ENCODE assay signal across 8 cellular contexts in the genomic region with DNA sequence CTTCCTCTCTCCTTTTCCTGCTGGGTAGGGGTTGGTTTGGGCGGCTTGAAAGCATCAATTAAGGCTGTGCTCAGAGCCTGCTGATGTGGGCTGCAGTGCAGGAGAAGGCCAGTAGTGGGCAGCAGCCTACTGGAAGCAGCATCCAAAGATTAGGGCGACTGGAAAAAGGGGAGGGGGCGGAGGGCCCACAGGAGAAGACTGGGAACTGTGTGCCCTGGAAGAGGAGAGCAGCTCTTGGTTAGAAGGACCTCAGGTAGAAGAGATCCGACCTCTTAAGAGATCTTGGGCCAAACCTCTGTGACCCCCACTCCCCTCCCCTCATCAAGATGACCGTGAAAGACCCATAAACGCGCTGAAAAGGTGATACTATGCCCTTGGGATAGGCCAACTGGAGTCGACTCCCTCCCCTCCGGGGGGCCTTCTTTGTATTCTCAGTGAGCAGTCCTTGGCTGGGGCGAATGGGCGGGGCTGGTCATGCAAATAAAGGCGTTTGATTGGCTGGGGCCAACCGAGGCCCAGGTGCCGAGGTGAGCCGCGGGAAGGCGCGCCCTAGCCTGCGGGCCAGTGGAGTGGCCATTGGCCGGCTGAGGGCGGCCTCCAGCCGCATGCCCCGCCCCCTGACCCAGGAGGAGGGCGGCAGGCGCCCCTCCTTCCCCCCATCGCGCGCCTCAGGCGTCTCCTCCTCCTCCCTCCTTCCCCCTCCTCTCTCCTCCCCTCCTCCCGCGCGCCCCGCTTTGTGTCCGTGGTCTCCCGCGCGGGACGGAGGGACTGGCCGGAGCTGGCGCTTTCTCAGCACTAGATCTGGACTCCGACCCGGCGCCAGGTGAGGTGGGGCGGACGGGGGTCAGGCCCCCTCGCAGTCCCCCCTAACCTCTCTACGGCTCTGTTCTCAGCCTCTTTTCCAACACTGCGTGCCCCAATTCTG. TPM values are rescaled to one million over a fixed set of nuclear protein-coding genes. Genes with fewer than 3 reads are reported as not detected.
A peak's percentile ranks its signal among the peaks of the same experiment; 100 is the strongest.
DNase-seq lines count a peak whose midpoint lies in the region; ATAC-seq and TF ChIP-seq lines count a peak whose summit lies in the region.

No MANE protein-coding gene starts in this region.

- H4K20me1 ChIP-seq in Loucy (ENCODE audit: insufficient read depth, low read length, poor library complexity, severe bottlenecking), result peaks cover 21% of the 10 kb centered on the region

- TF ChIP-seq CTCF in Loucy (conservative IDR thresholded peaks at IDR 0.05; ENCODE audit: low read length), result peak; percentile 79
- peak; percentile 79 to 84 for TF ChIP-seq CTCF in right atrium auricular region (IDR thresholded peaks at IDR 0.05)

- ATAC-seq in GM21717 (IDR thresholded peaks at IDR 0.05; ENCODE audit: unreplicated experiment), result peak; percentile 54

- no peaks in the 10 kb centered on the region for H3K9me2 ChIP-seq in Loucy (replicated peaks; ENCODE audit: low read depth, low read length)

- peak overlapping the region; percentile 90 for H2AFZ ChIP-seq in Loucy (ENCODE audit: low read length)

- H3K36me3 ChIP-seq in Loucy (ENCODE audit: insufficient read depth, low read length) (no peaks in the 10 kb centered on the region), right atrium auricular region (no peaks in the 10 kb centered on the region)

- peak overlapping the region; percentile 84 for H3K4me3 ChIP-seq in Loucy (ENCODE audit: low read length, poor library complexity, severe bottlenecking)
- peak overlapping the region; percentile 50 to 56 for H3K4me3 ChIP-seq in right atrium auricular region
- peak overlapping the region; percentile 54 for H3K4me3 ChIP-seq in skeletal muscle cell (ENCODE audit: low read depth, low read length)

- H3K27me3 ChIP-seq in Loucy (ENCODE audit: insufficient read depth, low read length, poor library complexity, severe bottlenecking) (no peaks in the 10 kb centered on the region), right atrium auricular region (no peaks in the 10 kb centered on the region)

- H3K27ac ChIP-seq in right atrium auricular region, result peak overlapping the region; percentile 82 to 91

- H3K4me1 ChIP-seq in Loucy (ENCODE audit: insufficient read depth, low read length, poor library complexity, severe bottlenecking), result peaks cover 35% of the 10 kb centered on the region
- H3K4me1 ChIP-seq in right atrium auricular region, result peaks cover 0 to 8% of the 10 kb centered on the region in 2 donors

- H3K9me3 ChIP-seq in Loucy (ENCODE audit: insufficient read depth, low read depth, low read length) (no peaks in the 10 kb centered on the region), right atrium auricular region (no peaks in the 10 kb centered on the region)

- H3K79me2 ChIP-seq in Loucy (ENCODE audit: insufficient read depth, low read length), result peaks cover 41% of the 10 kb centered on the region

- H3K4me2 ChIP-seq in Loucy (ENCODE audit: low read depth, low read length, poor library complexity, severe bottlenecking), result peak overlapping the region; percentile 82

- H3F3A ChIP-seq in Loucy (ENCODE audit: low read depth), result no peaks in the 10 kb centered on the region

- peak overlapping the region; percentile 86 for H3K9ac ChIP-seq in Loucy (ENCODE audit: low read depth, low read length, poor library complexity, severe bottlenecking)

- DNase-seq in DMS79 treated with DMSO at 0.1 percent for 48 hours (lab: John Stamatoyannopoulos, UW), result peak; percentile 82
- DNase-seq in SK-N-DZ (ENCODE audit: low spot score), result peak; percentile 93
- DNase-seq in activated naive CD8-positive, alpha-beta T cell treated with anti-CD3 and anti-CD28 coated beads, Interleukin-2, amount 50 U/mL, for 16 hours (ENCODE audit: low read depth, low spot score), result peak; percentile 27
- peak; percentile 69 for DNase-seq in right atrium auricular region (ENCODE audit: low spot score)
- DNase-seq in skeletal muscle cell (ENCODE audit: low read depth), result no peak
- DNase-seq in foreskin melanocyte, result no peak

RNA-seq across cellular contexts. Expression of gene DLG3, which starts 10.1 kb away (rescaled TPM):
- polyA plus RNA-seq in SK-N-DZ (2014; cell fraction: cytosol; rRNA removed), result 53.8 and 63.1 TPM in 2 replicates
- polyA plus RNA-seq in SK-N-DZ (2014; cell fraction: nucleus; rRNA removed), result 49.4 and 62.7 TPM in 2 replicates
- total RNA-seq in right atrium auricular region, result 10 to 100 TPM in 1 of 2 donors, 1 to 10 TPM in 1; 8.8 to 34.6 TPM

RNA-seq across cellular contexts. Expression of gene GDPD2, which starts 31.6 kb away (rescaled TPM):
- polyA plus RNA-seq in SK-N-DZ (2014; cell fraction: cytosol; rRNA removed), result not detected in 2 replicates
- polyA plus RNA-seq in SK-N-DZ (2014; cell fraction: nucleus; rRNA removed), result 0.18 TPM in 1 of 2 replicates, not detected in the other
- total RNA-seq in right atrium auricular region, result not detected

Comparison
In these comparisons a context has a peak if more than half of its experiments do, and no peak if none do; other contexts are left out.
1. DNase-seq: peak in DMS79 treated with DMSO at 0.1 percent for 48 hours (single experiment), SK-N-DZ (single experiment), activated naive CD8-positive, alpha-beta T cell treated with anti-CD3 and anti-CD28 coated beads, Interleukin-2, amount 50 U/mL, for 16 hours (single experiment) and right atrium auricular region (single experiment); none in skeletal muscle cell (single experiment) and foreskin melanocyte (single experiment).
2. Peak in every context shown above with its lines, with median percentiles within 50 percentile points of each other: H3K4me3 ChIP-seq.